Comparison of ENCODE assay signal across 8 cellular contexts in the genomic region with DNA sequence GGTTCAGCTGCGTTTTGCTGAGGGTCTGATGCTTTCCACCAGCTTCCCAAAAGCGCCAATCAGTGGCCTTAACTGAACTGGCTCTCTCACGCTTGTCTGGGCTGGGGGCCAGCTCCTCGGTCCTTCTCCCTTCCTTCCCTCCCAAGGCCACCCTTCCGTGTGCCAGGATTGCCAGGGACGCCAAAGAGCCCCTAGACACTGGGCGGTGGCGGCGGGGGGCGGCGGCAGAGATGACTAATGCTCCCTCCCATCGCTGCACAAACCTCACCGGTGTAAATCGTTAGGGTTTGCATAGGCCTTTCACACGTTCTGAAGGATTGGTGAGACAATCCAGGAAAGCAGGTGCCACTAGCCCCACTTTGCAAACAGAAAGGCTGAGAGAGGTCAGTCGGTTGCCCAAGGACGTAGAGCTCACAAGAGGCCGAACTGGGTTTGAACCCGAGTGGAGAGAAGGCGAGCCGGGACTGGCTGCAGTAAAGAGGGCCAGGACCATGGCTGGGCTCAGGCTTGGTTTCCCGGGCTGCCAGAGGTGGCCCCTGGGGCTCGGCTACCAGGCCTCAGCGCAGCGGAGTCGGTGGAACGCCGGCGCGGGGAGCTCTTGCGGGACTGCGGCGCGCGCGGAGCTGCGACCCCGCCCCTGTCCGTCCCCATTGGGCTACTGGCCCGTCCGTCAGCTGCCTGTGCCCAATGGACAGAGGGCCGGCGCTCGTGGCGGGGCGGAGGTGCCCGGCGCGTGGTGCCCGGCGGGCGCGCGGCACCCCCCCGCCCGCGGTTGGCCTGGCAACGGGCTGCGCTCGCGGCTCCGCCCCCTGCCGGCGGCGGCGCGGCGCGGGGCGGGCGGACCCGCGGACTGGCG. TPM values are rescaled to one million over a fixed set of nuclear protein-coding genes. Genes with fewer than 3 reads are reported as not detected.
DNase-seq lines count a peak whose midpoint lies in the region; ATAC-seq and TF ChIP-seq lines count a peak whose summit lies in the region.

No MANE protein-coding gene starts in this region.

- H3K4me1 ChIP-seq in neutrophil (ENCODE audit: control insufficient read depth in 1 of 2, insufficient read depth in 1 of 2, low read depth in 1 of 2, low read length in 1 of 2): peaks cover 10 to 16% of the 10 kb centered on the region in 2 experiments

- TF ChIP-seq CTCF in neutrophil (IDR thresholded peaks at IDR 0.05): no peak

- H3K4me1 Mint-ChIP-seq in activated naive CD4-positive, alpha-beta T cell treated with anti-CD3 and anti-CD28 coated beads, Interleukin-2, amount 10 ng/mL, durations not matched to agents 7 days and 5 days: peaks cover 12% of the 10 kb centered on the region

- no peaks in the 10 kb centered on the region for H3K36me3 ChIP-seq in neutrophil

- H3K27me3 Mint-ChIP-seq in activated naive CD4-positive, alpha-beta T cell treated with anti-CD3 and anti-CD28 coated beads, Interleukin-2, amount 10 ng/mL, durations not matched to agents 7 days and 5 days: peaks cover 89% of the 10 kb centered on the region

- DNase-seq in COLO829 (ENCODE audit: low spot score) (peak; percentile 81), M059J (ENCODE audit: low read depth) (peak; percentile 70), SK-N-DZ (ENCODE audit: low spot score) (peak; percentile 88), germinal center (ENCODE audit: low spot score) (peak; percentile 95), stromal cell of bone marrow (ENCODE audit: low read depth) (peak; percentile 69)
- peak; percentile 89 for DNase-seq in activated naive CD4-positive, alpha-beta T cell treated with anti-CD3 and anti-CD28 coated beads, Interleukin-2, amount 10 ng/mL, durations not matched to agents 7 days and 5 days

- H3K27me3 ChIP-seq in neutrophil: peaks cover 81% of the 10 kb centered on the region

- ATAC-seq in GM21737 (IDR thresholded peaks at IDR 0.05; ENCODE audit: unreplicated experiment): peak; percentile 90

- H3K36me3 Mint-ChIP-seq in activated naive CD4-positive, alpha-beta T cell treated with anti-CD3 and anti-CD28 coated beads, Interleukin-2, amount 10 ng/mL, durations not matched to agents 7 days and 5 days: no peaks in the 10 kb centered on the region

- no peak overlapping the region for H3K27ac ChIP-seq in neutrophil

- CTCF ChIA-PET in activated naive CD4-positive, alpha-beta T cell treated with anti-CD3 and anti-CD28 coated beads, Interleukin-2, amount 10 ng/mL, durations not matched to agents 7 days and 5 days (lab: Charles Lee): interaction anchor here (1.2 to 1.4 kb wide), 2 partner anchors 109 to 282 kb away, joined by 3 read pairs; no protein-coding TSS in a partner anchor

- H3K9me3 ChIP-seq in neutrophil: no peaks in the 10 kb centered on the region

- H3K4me3 Mint-ChIP-seq in activated naive CD4-positive, alpha-beta T cell treated with anti-CD3 and anti-CD28 coated beads, Interleukin-2, amount 10 ng/mL, durations not matched to agents 7 days and 5 days: peak overlapping the region; percentile 75

- peak overlapping the region; percentile 58 for H3K27ac Mint-ChIP-seq in activated naive CD4-positive, alpha-beta T cell treated with anti-CD3 and anti-CD28 coated beads, Interleukin-2, amount 10 ng/mL, durations not matched to agents 7 days and 5 days

- no peaks in the 10 kb centered on the region for H3K9me3 Mint-ChIP-seq in activated naive CD4-positive, alpha-beta T cell treated with anti-CD3 and anti-CD28 coated beads, Interleukin-2, amount 10 ng/mL, durations not matched to agents 7 days and 5 days

- H3K4me3 ChIP-seq in neutrophil (ENCODE audit: low read depth in 1 of 2, low read length in 1 of 2): peak overlapping the region; percentile 46 to 59

RNA-seq across cellular contexts. Expression of a gene that starts 0.6 kb away (rescaled TPM):
- 0.47 and 0.94 TPM in 2 replicates for total RNA-seq in M059J (2014; rRNA removed; shearing (Covaris generic))
- 21.4 and 22.8 TPM in 2 replicates for polyA plus RNA-seq in SK-N-DZ (2014; cell fraction: cytosol; rRNA removed)
- 19.9 and 21.1 TPM in 2 replicates for polyA plus RNA-seq in SK-N-DZ (2014; cell fraction: nucleus; rRNA removed)
